ENCODE assay signal across 11 cellular contexts in the genomic region with DNA sequence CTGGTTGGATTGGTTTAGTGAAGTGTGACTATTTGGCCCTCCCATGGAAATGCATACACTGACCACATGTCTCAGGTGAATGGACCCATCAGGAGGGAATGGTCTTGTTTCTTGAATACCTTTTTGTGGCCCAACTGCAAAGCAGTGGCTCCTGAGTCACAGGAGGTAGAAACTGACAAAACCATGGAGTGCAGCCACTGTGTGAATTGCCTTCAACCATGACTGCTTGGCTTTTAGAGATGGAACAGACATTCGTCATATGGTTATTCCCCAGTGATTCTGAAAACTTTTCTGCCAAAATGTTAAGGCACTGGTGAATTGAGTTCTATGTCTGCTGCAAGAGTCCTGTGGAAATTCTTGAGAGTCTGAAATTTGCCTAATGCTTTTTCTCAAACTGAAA.
DNase-seq lines count a peak whose midpoint lies in the region; ATAC-seq, FAIRE-seq and TF ChIP-seq lines count a peak whose summit lies in the region.
"Had no signal": no experiment of that assay in that cellular context is flagged by ENCODE, and none has a peak within 500 bp of the region (broad histone marks: within the 10 kb centered on the region; RNA-seq: fewer than 3 reads in every experiment).

No MANE protein-coding gene starts in this region.

- 24% methylated on average over 1 of the region's 1 CpG for whole genome bisulfite sequencing in right cardiac atrium

- H3K4me1 ChIP-seq in right cardiac atrium (ENCODE audit: control insufficient read depth, insufficient read depth, low read length) = peaks cover 7% of the 10 kb centered on the region

- DNase-seq in GM12891 (ENCODE audit: insufficient read length, low spot score) = no peak
- DNase-seq in right cardiac atrium = no peak
- no peak for DNase-seq in SIG-M5 (lab: John Stamatoyannopoulos, UW)
- no peak for DNase-seq in hypothalamus (lab: John Stamatoyannopoulos, UW)
- DNase-seq in WERI-Rb-1 = no peak
- DNase-seq: esophagus squamous epithelium; Kasumi-1; naive thymus-derived CD4-positive, alpha-beta T cell had no signal

- ATAC-seq in GM21619 (IDR thresholded peaks at IDR 0.05; ENCODE audit: unreplicated experiment) (peak; percentile 43), HG03565 (IDR thresholded peaks at IDR 0.05; ENCODE audit: unreplicated experiment) (peak; percentile 39), right cardiac atrium (peak; percentile 62 to 64), HG03095 (IDR thresholded peaks at IDR 0.05; ENCODE audit: unreplicated experiment) (no peak)
- ATAC-seq: naive thymus-derived CD4-positive, alpha-beta T cell had no signal

- TF ChIP-seq POLR2A in GM12891 (IDR thresholded peaks at IDR 0.05; ENCODE audit: low read depth, low read length) = no peak

- H3K9me3 ChIP-seq in right cardiac atrium (ENCODE audit: control insufficient read depth, low read length) (no peaks in the 10 kb centered on the region), WERI-Rb-1 (ENCODE audit: severe bottlenecking) (no peaks in the 10 kb centered on the region)
- H3K9me3 ChIP-seq: esophagus squamous epithelium had no signal

- no peaks in the 10 kb centered on the region for H3K36me3 ChIP-seq in WERI-Rb-1
- H3K36me3 ChIP-seq: esophagus squamous epithelium had no signal

- FAIRE-seq in GM12891 (lab: Jason Lieb, UNC) = peak; percentile 60

- H3K27me3 ChIP-seq in right cardiac atrium (ENCODE audit: control insufficient read depth, insufficient read depth) = no peaks in the 10 kb centered on the region
- no peaks in the 10 kb centered on the region for H3K27me3 ChIP-seq in WERI-Rb-1 (ENCODE audit: insufficient read depth, low read depth, severe bottlenecking)
- H3K27me3 ChIP-seq: esophagus squamous epithelium had no signal

- intact Hi-C loops in right cardiac atrium (cut with DNase I) = no loop called here

- no peak overlapping the region for H3K4me3 ChIP-seq in right cardiac atrium (ENCODE audit: low read length)
- no peak overlapping the region for H3K4me3 ChIP-seq in WERI-Rb-1 (ENCODE audit: low read depth, low read length)
- H3K4me3 ChIP-seq: esophagus squamous epithelium had no signal

- H3K27ac ChIP-seq in right cardiac atrium (ENCODE audit: low read length) (peak overlapping the region; percentile 96), WERI-Rb-1 (no peak overlapping the region)
- H3K27ac ChIP-seq: esophagus squamous epithelium had no signal

- no peak for TF ChIP-seq CTCF in WERI-Rb-1 (IDR thresholded peaks at IDR 0.05; ENCODE audit: low read depth, low read length)

TF ChIP-seq in GM12891, 5 proteins besides CTCF, POLR2A, EP300 and RAD21:
- TF ChIP-seq POLR2AphosphoS5 (IDR thresholded peaks at IDR 0.05; ENCODE audit: low read depth, low read length) (no peak), PAX5 (IDR thresholded peaks at IDR 0.05; ENCODE audit: insufficient read depth, low read length, severe bottlenecking) (no peak), POU2F2 (IDR thresholded peaks at IDR 0.05; ENCODE audit: low read depth, low read length) (no peak), SPI1 (IDR thresholded peaks at IDR 0.05; ENCODE audit: low read depth, low read length) (no peak), TAF1 (IDR thresholded peaks at IDR 0.05; ENCODE audit: low read depth, low read length) (no peak)
